8 cellular contexts compared by ENCODE assay signal in genomic region chr19:37657157-37657556, GRCh38. TPM values are rescaled to one million over a fixed set of nuclear protein-coding genes. Genes with fewer than 3 reads are reported as not detected.
DNase-seq lines count a peak whose midpoint lies in the region; ATAC-seq and TF ChIP-seq lines count a peak whose summit lies in the region.
"Not testable (repeated sequence)": the region's sequence is repeated elsewhere in the genome, so short reads cannot be mapped to it uniquely, and the experiment has no call there.

No MANE protein-coding gene starts in this region.

- ATAC-seq in CD4-positive, alpha-beta T cell (ENCODE audit: poor library complexity); activated B cell treated with CpG ODN at 0.5 μM for 24 hours (ENCODE audit: low read depth); activated T-cell treated with anti-CD3 and anti-CD28 coated beads, Interleukin-2, amount 50 U/mL, for 72 hours (replicated peaks in 1 of 2); activated naive CD8-positive, alpha-beta T cell treated with anti-CD3 and anti-CD28 coated beads, Interleukin-2, amount 50 U/mL, for 24 hours; stimulated activated naive CD8-positive, alpha-beta T cell treated with anti-CD3 and anti-CD28 coated beads, Interleukin-15, amount 100 ng/mL, for 72 hours: not testable (repeated sequence)

- H3K27me3 Mint-ChIP-seq in CD4-positive, alpha-beta T cell; HFFc6 (ENCODE audit: insufficient read depth); activated B cell treated with CpG ODN at 0.5 μM for 24 hours; activated T-cell treated with anti-CD3 and anti-CD28 coated beads, Interleukin-2, amount 50 U/mL, for 72 hours (ENCODE audit: low read depth); activated naive CD8-positive, alpha-beta T cell treated with anti-CD3 and anti-CD28 coated beads, Interleukin-2, amount 50 U/mL, for 24 hours; stimulated activated naive CD8-positive, alpha-beta T cell treated with anti-CD3 and anti-CD28 coated beads, Interleukin-15, amount 100 ng/mL, for 72 hours: not testable (repeated sequence)
- H3K27me3 Mint-ChIP-seq in immature natural killer cell (ENCODE audit: low read depth in 3 of 3) (peaks cover 7 to 20% (median 11%) of the 10 kb centered on the region in 3 donors), nephron progenitor cell (ENCODE audit: low read depth, poor library complexity) (peaks cover 14% of the 10 kb centered on the region)

- peaks cover 41% of the 10 kb centered on the region for H3K4me1 Mint-ChIP-seq in CD4-positive, alpha-beta T cell (ENCODE audit: low read depth)
- H3K4me1 Mint-ChIP-seq in HFFc6 (ENCODE audit: low read depth) (peaks cover 23% of the 10 kb centered on the region), activated B cell treated with CpG ODN at 0.5 μM for 24 hours (peaks cover 28% of the 10 kb centered on the region), immature natural killer cell (peaks cover 31% of the 10 kb centered on the region in 2 donors), nephron progenitor cell (peaks cover 20% of the 10 kb centered on the region)
- H3K4me1 Mint-ChIP-seq in activated T-cell treated with anti-CD3 and anti-CD28 coated beads, Interleukin-2, amount 50 U/mL, for 72 hours (ENCODE audit: low read depth) = peaks cover 41% of the 10 kb centered on the region
- peaks cover 35% of the 10 kb centered on the region for H3K4me1 Mint-ChIP-seq in activated naive CD8-positive, alpha-beta T cell treated with anti-CD3 and anti-CD28 coated beads, Interleukin-2, amount 50 U/mL, for 24 hours
- peaks cover 32% of the 10 kb centered on the region for H3K4me1 Mint-ChIP-seq in stimulated activated naive CD8-positive, alpha-beta T cell treated with anti-CD3 and anti-CD28 coated beads, Interleukin-15, amount 100 ng/mL, for 72 hours

- not testable (repeated sequence) for TF ChIP-seq CTCF in CD4-positive, alpha-beta T cell (IDR thresholded peaks at IDR 0.05); HFFc6 (IDR thresholded peaks at IDR 0.05); activated B cell treated with CpG ODN at 0.5 μM for 24 hours (IDR thresholded peaks at IDR 0.05); nephron progenitor cell (IDR thresholded peaks at IDR 0.05)

- POLR2A ChIA-PET in CD4-positive, alpha-beta T cell (lab: Charles Lee) = interaction anchor here (3.0 kb wide), 1 partner anchor 62 kb away, joined by 20 read pairs; the partner anchor contains the start of genes ZNF540 and ZNF571
- POLR2A ChIA-PET in activated B cell treated with CpG ODN at 0.5 μM for 24 hours (lab: Charles Lee) = interaction anchor here (0.7 to 1.0 kb wide), 3 partner anchors 62 to 129 kb away, joined by 4 to 6 read pairs (median 5); partner anchors contain the start of gene ZNF573

- not testable (repeated sequence) for H3K9me3 Mint-ChIP-seq in CD4-positive, alpha-beta T cell; activated B cell treated with CpG ODN at 0.5 μM for 24 hours; activated T-cell treated with anti-CD3 and anti-CD28 coated beads, Interleukin-2, amount 50 U/mL, for 72 hours
- H3K9me3 Mint-ChIP-seq in HFFc6 (peaks cover 48% of the 10 kb centered on the region), immature natural killer cell (peaks cover 0 to 11% (median 2%) of the 10 kb centered on the region in 6 donors), nephron progenitor cell (peaks cover 84% of the 10 kb centered on the region)
- H3K9me3 Mint-ChIP-seq in activated naive CD8-positive, alpha-beta T cell treated with anti-CD3 and anti-CD28 coated beads, Interleukin-2, amount 50 U/mL, for 24 hours = peaks cover 31% of the 10 kb centered on the region
- peaks cover 10 to 32% of the 10 kb centered on the region in 2 donors for H3K9me3 Mint-ChIP-seq in stimulated activated naive CD8-positive, alpha-beta T cell treated with anti-CD3 and anti-CD28 coated beads, Interleukin-15, amount 100 ng/mL, for 72 hours

- not testable (repeated sequence) for H3K27ac ChIP-seq in CD4-positive, alpha-beta T cell (ENCODE audit: low read depth, low read length)

- peak overlapping the region; percentile 98 for H3K27ac Mint-ChIP-seq in CD4-positive, alpha-beta T cell
- H3K27ac Mint-ChIP-seq in HFFc6; activated B cell treated with CpG ODN at 0.5 μM for 24 hours; activated T-cell treated with anti-CD3 and anti-CD28 coated beads, Interleukin-2, amount 50 U/mL, for 72 hours; activated naive CD8-positive, alpha-beta T cell treated with anti-CD3 and anti-CD28 coated beads, Interleukin-2, amount 50 U/mL, for 24 hours; nephron progenitor cell: not testable (repeated sequence)
- peak overlapping the region; percentile 46 to 93 (median 81) for H3K27ac Mint-ChIP-seq in immature natural killer cell
- H3K27ac Mint-ChIP-seq in stimulated activated naive CD8-positive, alpha-beta T cell treated with anti-CD3 and anti-CD28 coated beads, Interleukin-15, amount 100 ng/mL, for 72 hours = peak overlapping the region in 1 of 2 donors; percentile 67

- not testable (repeated sequence) for DNase-seq in CD4-positive, alpha-beta T cell; HFFc6; activated B cell treated with CpG ODN at 0.5 μM for 24 hours; activated T-cell treated with anti-CD3 and anti-CD28 coated beads, Interleukin-2, amount 50 U/mL, for 72 hours; activated naive CD8-positive, alpha-beta T cell treated with anti-CD3 and anti-CD28 coated beads, Interleukin-2, amount 50 U/mL, for 24 hours; immature natural killer cell; nephron progenitor cell; stimulated activated naive CD8-positive, alpha-beta T cell treated with anti-CD3 and anti-CD28 coated beads, Interleukin-15, amount 100 ng/mL, for 72 hours

- not testable (repeated sequence) for H3K9me3 ChIP-seq in CD4-positive, alpha-beta T cell (ENCODE audit: control insufficient read depth, low read length)

- peak overlapping the region; percentile 99 for H3K4me3 Mint-ChIP-seq in CD4-positive, alpha-beta T cell
- H3K4me3 Mint-ChIP-seq in HFFc6 = peak overlapping the region; percentile 87
- H3K4me3 Mint-ChIP-seq in activated B cell treated with CpG ODN at 0.5 μM for 24 hours = peak overlapping the region; percentile 95
- peak overlapping the region; percentile 98 to 99 for H3K4me3 Mint-ChIP-seq in activated T-cell treated with anti-CD3 and anti-CD28 coated beads, Interleukin-2, amount 50 U/mL, for 72 hours
- H3K4me3 Mint-ChIP-seq in activated naive CD8-positive, alpha-beta T cell treated with anti-CD3 and anti-CD28 coated beads, Interleukin-2, amount 50 U/mL, for 24 hours = peak overlapping the region; percentile 83
- peak overlapping the region; percentile 81 to 97 (median 94) for H3K4me3 Mint-ChIP-seq in immature natural killer cell
- peak overlapping the region; percentile 87 for H3K4me3 Mint-ChIP-seq in nephron progenitor cell
- peak overlapping the region; percentile 53 to 87 for H3K4me3 Mint-ChIP-seq in stimulated activated naive CD8-positive, alpha-beta T cell treated with anti-CD3 and anti-CD28 coated beads, Interleukin-15, amount 100 ng/mL, for 72 hours

- CTCF ChIA-PET in CD4-positive, alpha-beta T cell (lab: Charles Lee) = interaction anchor here (0.8 kb wide), 1 partner anchor 35 kb away, joined by 4 read pairs; no protein-coding TSS in a partner anchor
- CTCF ChIA-PET in activated B cell treated with CpG ODN at 0.5 μM for 24 hours (lab: Charles Lee) = interaction anchor here (0.8 kb wide), 1 partner anchor 59 kb away, joined by 3 read pairs; no protein-coding TSS in a partner anchor

- intact Hi-C loops in CD4-positive, alpha-beta T cell (cut with DNase I, micrococcal nuclease) = loop anchor here (2.0 to 5.0 kb wide), 3 partner anchors 62 to 190 kb away; partner anchors contain the start of genes ZNF540 (in 1 of the 2), ZNF569 (in 1 of the 2), ZNF571 (in 1 of the 2) and ZNF573 (in 1 of the 2)
- intact Hi-C loops in activated B cell treated with CpG ODN at 0.5 μM for 24 hours (cut with micrococcal nuclease) = loop anchor here (5.0 to 10.0 kb wide), 2 partner anchors 440 to 1542 kb away; partner anchors contain the start of genes OVOL3, POLR2I, TBCB and ZNF383

- not testable (repeated sequence) for H3K27me3 ChIP-seq in CD4-positive, alpha-beta T cell (ENCODE audit: control insufficient read depth, insufficient read depth, low read length)

- peaks cover 43% of the 10 kb centered on the region for H3K36me3 Mint-ChIP-seq in CD4-positive, alpha-beta T cell (ENCODE audit: low read depth)
- H3K36me3 Mint-ChIP-seq in HFFc6 (ENCODE audit: low read depth) (peaks cover 32% of the 10 kb centered on the region), nephron progenitor cell (ENCODE audit: low read depth) (peaks cover 73% of the 10 kb centered on the region)
- not testable (repeated sequence) for H3K36me3 Mint-ChIP-seq in activated B cell treated with CpG ODN at 0.5 μM for 24 hours (ENCODE audit: low read depth); immature natural killer cell
- peaks cover 18 to 29% of the 10 kb centered on the region in 2 donors for H3K36me3 Mint-ChIP-seq in activated T-cell treated with anti-CD3 and anti-CD28 coated beads, Interleukin-2, amount 50 U/mL, for 72 hours (ENCODE audit: insufficient read depth in 2 of 2)
- peaks cover 24% of the 10 kb centered on the region for H3K36me3 Mint-ChIP-seq in activated naive CD8-positive, alpha-beta T cell treated with anti-CD3 and anti-CD28 coated beads, Interleukin-2, amount 50 U/mL, for 24 hours (ENCODE audit: low read depth)

RNA-seq across cellular contexts. Expression of gene ZFP30, which starts 1.9 kb away (rescaled TPM):
- 1 to 10 TPM; 3.6 to 3.7 TPM for total RNA-seq in CD4-positive, alpha-beta T cell
- 1 to 10 TPM; 6.4 to 7.6 (median 6.9) TPM for total RNA-seq in HFFc6 (2021; fragmentation: NEBNext Ultra II Directional; extraction: Animal tissue kit (Norgen Biotek cat#: 25700))
- total RNA-seq in activated B cell treated with CpG ODN at 0.5 μM for 24 hours = 13.7 and 16.4 TPM in 2 replicates
- 10 to 100 TPM; 11.1 to 13.3 TPM for total RNA-seq in activated T-cell treated with anti-CD3 and anti-CD28 coated beads, Interleukin-2, amount 50 U/mL, for 72 hours
- 1 to 10 TPM in 2 of 3 donors, under 1 TPM in 1; 0.95 to 3.7 (median 1.6) TPM for polyA plus RNA-seq in immature natural killer cell
